Comparison of ENCODE assay signal across 1 cellular context in genomic region chr20:36919715-36920333, GRCh38.
A peak's percentile ranks its signal among the peaks of the same experiment; 100 is the strongest.
TF ChIP-seq lines count a peak whose summit lies in the region.

No MANE protein-coding gene starts in this region.

TF ChIP-seq in HepG2, 621 proteins besides CTCF, POLR2A, EP300 and RAD21 (continued from another document):
- TF ChIP-seq ZNF282 (IDR thresholded peaks at IDR 0.05; ENCODE audit: partially characterized antibody) (no peak), ZNF20 (CRISPR knock-in tag; IDR thresholded peaks at IDR 0.05) (no peak), ZNF275 (CRISPR knock-in tag; IDR thresholded peaks at IDR 0.05; ENCODE audit: borderline replicate concordance) (no peak), HNRNPK (IDR thresholded peaks at IDR 0.05; ENCODE audit: low read depth, low read length, poor library complexity, severe bottlenecking) (no peak), JUN (CRISPR knock-in tag; IDR thresholded peaks at IDR 0.05) (no peak), ZNF446 (CRISPR knock-in tag; IDR thresholded peaks at IDR 0.05) (no peak), TAF15 (IDR thresholded peaks at IDR 0.05; ENCODE audit: low read depth, low read length, poor library complexity, severe bottlenecking) (no peak), ZFP62 (CRISPR knock-in tag; IDR thresholded peaks at IDR 0.05) (no peak), EEA1 (CRISPR knock-in tag; IDR thresholded peaks at IDR 0.05; ENCODE audit: borderline replicate concordance) (no peak), IRX3 (CRISPR knock-in tag; IDR thresholded peaks at IDR 0.05; ENCODE audit: borderline replicate concordance, low read depth) (no peak), ZNF24 (IDR thresholded peaks at IDR 0.05) (0 out of 2 replicates have a peak, but pooled peaks have one; percentile 10), ELF3 (CRISPR knock-in tag; IDR thresholded peaks at IDR 0.05) (0 out of 2 replicates have a peak, but pooled peaks have one; percentile 27), KLF16 (CRISPR knock-in tag; IDR thresholded peaks at IDR 0.05) (peak in 1 of 2 experiments; percentile 21; a peak in 1 of 4 replicates), MEF2D (CRISPR knock-in tag; IDR thresholded peaks at IDR 0.05) (no peak), THAP11 (CRISPR knock-in tag; IDR thresholded peaks at IDR 0.05) (peak; percentile 41; the same call in 1 of the 2 replicates), GLMP (CRISPR knock-in tag; IDR thresholded peaks at IDR 0.05; ENCODE audit: borderline replicate concordance) (no peak), SPEN (CRISPR knock-in tag; IDR thresholded peaks at IDR 0.05; ENCODE audit: low read depth) (no peak), SYNCRIP (IDR thresholded peaks at IDR 0.05; ENCODE audit: insufficient read depth, low read depth, low read length) (no peak), SALL1 (CRISPR knock-in tag; IDR thresholded peaks at IDR 0.05) (no peak), MXD4 (CRISPR knock-in tag; IDR thresholded peaks at IDR 0.05) (no peak), KDM4B (CRISPR knock-in tag; IDR thresholded peaks at IDR 0.05) (no peak), ATM (IDR thresholded peaks at IDR 0.05; ENCODE audit: borderline replicate concordance) (no peak), MIER2 (CRISPR knock-in tag; IDR thresholded peaks at IDR 0.05) (no peak), SIX4 (CRISPR knock-in tag; IDR thresholded peaks at IDR 0.05) (no peak), ZNF335 (CRISPR knock-in tag; IDR thresholded peaks at IDR 0.05) (no peak), SAP130 (CRISPR knock-in tag; IDR thresholded peaks at IDR 0.05; ENCODE audit: low read depth) (peak; percentile 41; the same call in 1 of the 2 replicates), MAFF (IDR thresholded peaks at IDR 0.05; ENCODE audit: low read depth, low read length) (no peak), ZNF513 (CRISPR knock-in tag; conservative IDR thresholded peaks at IDR 0.05) (no peak), SNAPC5 (CRISPR knock-in tag; IDR thresholded peaks at IDR 0.05; ENCODE audit: borderline replicate concordance) (no peak), PHF21A (CRISPR knock-in tag; IDR thresholded peaks at IDR 0.05) (no peak), HNRNPL (IDR thresholded peaks at IDR 0.05; ENCODE audit: low read depth, low read length) (no peak), PLRG1 (conservative IDR thresholded peaks at IDR 0.05) (no peak), ZBTB8A (CRISPR knock-in tag; IDR thresholded peaks at IDR 0.05; ENCODE audit: borderline replicate concordance, low read depth) (no peak), NFKBIZ (CRISPR knock-in tag; IDR thresholded peaks at IDR 0.05) (no peak), ZFX (CRISPR knock-in tag; IDR thresholded peaks at IDR 0.05; ENCODE audit: low read depth) (no peak), TCF12 (IDR thresholded peaks at IDR 0.05) (no peak), TCF12 (CRISPR knock-in tag; IDR thresholded peaks at IDR 0.05) (no peak), MBNL3 (CRISPR knock-in tag; conservative IDR thresholded peaks at IDR 0.05) (no peak), HDAC6 (IDR thresholded peaks at IDR 0.05; ENCODE audit: low read depth, low read length) (no peak), SRSF1 (optimal IDR thresholded peaks at IDR 0.05; ENCODE audit: low read depth, low read length) (no peak), POGZ (CRISPR knock-in tag; IDR thresholded peaks at IDR 0.05) (no peak), THRA (CRISPR knock-in tag; IDR thresholded peaks at IDR 0.05; ENCODE audit: borderline replicate concordance) (no peak), SOX6 (IDR thresholded peaks at IDR 0.05) (no peak), SOX6 (CRISPR knock-in tag; IDR thresholded peaks at IDR 0.05) (0 out of 2 replicates have a peak, but pooled peaks have one; percentile 18), PCBP2 (optimal IDR thresholded peaks at IDR 0.05; ENCODE audit: low read depth, low read length, poor library complexity, severe bottlenecking) (no peak), DBP (CRISPR knock-in tag; IDR thresholded peaks at IDR 0.05; ENCODE audit: not compliant biosample characterization) (no peak), PRMT3 (CRISPR knock-in tag; IDR thresholded peaks at IDR 0.05; ENCODE audit: borderline replicate concordance, low read depth) (no peak), STAG1 (CRISPR knock-in tag; IDR thresholded peaks at IDR 0.05) (peak; percentile 77), HOXA5 (CRISPR knock-in tag; IDR thresholded peaks at IDR 0.05) (no peak), MAFG (CRISPR knock-in tag; IDR thresholded peaks at IDR 0.05) (no peak), SUZ12 (IDR thresholded peaks at IDR 0.05; ENCODE audit: low read depth, low read length) (no peak), MAZ (IDR thresholded peaks at IDR 0.05; ENCODE audit: borderline replicate concordance, low read depth, low read length) (no peak), MAZ (CRISPR knock-in tag; IDR thresholded peaks at IDR 0.05; ENCODE audit: low read depth) (no peak), ZNF569 (CRISPR knock-in tag; IDR thresholded peaks at IDR 0.05; ENCODE audit: borderline replicate concordance) (no peak), NCOR1 (IDR thresholded peaks at IDR 0.05; ENCODE audit: borderline replicate concordance, low read length) (0 out of 2 replicates have a peak, but pooled peaks have one; percentile 16), SIN3B (IDR thresholded peaks at IDR 0.05; ENCODE audit: low read length) (no peak), TFE3 (CRISPR knock-in tag; IDR thresholded peaks at IDR 0.05) (peak; percentile 51; the same call in 1 of the 2 replicates), FOXK2 (IDR thresholded peaks at IDR 0.05) (no peak), ZNF841 (CRISPR knock-in tag; IDR thresholded peaks at IDR 0.05; ENCODE audit: borderline replicate concordance) (no peak), HOXA9 (CRISPR knock-in tag; IDR thresholded peaks at IDR 0.05; ENCODE audit: borderline replicate concordance) (no peak), ZNF615 (CRISPR knock-in tag; IDR thresholded peaks at IDR 0.05; ENCODE audit: borderline replicate concordance) (no peak), JARID2 (CRISPR knock-in tag; IDR thresholded peaks at IDR 0.05; ENCODE audit: insufficient replicate concordance) (no peak), NCOA2 (CRISPR knock-in tag; IDR thresholded peaks at IDR 0.05) (no peak), TAF1 (CRISPR knock-in tag; IDR thresholded peaks at IDR 0.05) (no peak), MIXL1 (CRISPR knock-in tag; IDR thresholded peaks at IDR 0.05) (0 out of 2 replicates have a peak, but pooled peaks have one; percentile 23), SMAD1 (CRISPR knock-in tag; IDR thresholded peaks at IDR 0.05; ENCODE audit: borderline replicate concordance, low read depth) (no peak), ZNF333 (CRISPR knock-in tag; IDR thresholded peaks at IDR 0.05; ENCODE audit: borderline replicate concordance) (no peak), ZFP36L2 (CRISPR knock-in tag; IDR thresholded peaks at IDR 0.05) (no peak), ZNF12 (CRISPR knock-in tag; IDR thresholded peaks at IDR 0.05) (no peak), ZBTB4 (CRISPR knock-in tag; IDR thresholded peaks at IDR 0.05; ENCODE audit: borderline replicate concordance) (no peak), PREB (CRISPR knock-in tag; IDR thresholded peaks at IDR 0.05) (no peak)
